Comparison of ENCODE assay signal across 27 cellular contexts in genomic region chr9:131033269-131034224, GRCh38. TPM values are rescaled to one million over a fixed set of nuclear protein-coding genes. Genes with fewer than 3 reads are reported as not detected.
"Had no signal": no experiment of that assay in that cellular context is flagged by ENCODE, and none has a peak within 500 bp of the region (broad histone marks: within the 10 kb centered on the region; RNA-seq: fewer than 3 reads in every experiment).

No MANE protein-coding gene starts in this region.

- H3K27me3 Mint-ChIP-seq: activated CD4-positive, alpha-beta T cell treated with anti-CD3 and anti-CD28 coated beads, Interleukin-2, amount 10 ng/mL, durations not matched to agents 7 days and 5 days; activated T-cell treated with anti-CD3 and anti-CD28 coated beads, Interleukin-2, amount 50 U/mL, for 24 hours; stimulated activated naive CD8-positive, alpha-beta T cell treated with anti-CD3 and anti-CD28 coated beads, Interleukin-15, Interleukin-2, amounts not matched to agents 100 ng/mL and 50 ng/mL, for 24 hours had no signal

- H3K4me1 ChIP-seq: pancreas, prostate gland had no signal

- H3K27ac ChIP-seq: breast epithelium, pancreas, prostate gland, thoracic aorta had no signal

- H3K9me3 ChIP-seq: breast epithelium, pancreas, prostate gland, thoracic aorta had no signal

- DNase-seq: activated CD4-positive, alpha-beta memory T cell treated with anti-CD3 and anti-CD28 coated beads, Interleukin-2, amount 10 ng/mL, durations not matched to agents 7 days and 5 days; activated CD4-positive, alpha-beta T cell treated with anti-CD3 and anti-CD28 coated beads for 1 hour; activated CD4-positive, alpha-beta T cell treated with anti-CD3 and anti-CD28 coated beads, Interleukin-2, amount 10 ng/mL, durations not matched to agents 7 days and 5 days; activated CD8-positive, alpha-beta memory T cell treated with anti-CD3 and anti-CD28 coated beads, Interleukin-2, amount 50 U/mL, for 48 hours; activated gamma-delta T cell; activated naive CD4-positive, alpha-beta T cell treated with anti-CD3 and anti-CD28 coated beads, Interleukin-2, amount 10 ng/mL, durations not matched to agents 7 days and 5 days; activated naive CD8-positive, alpha-beta T cell treated with anti-CD3 and anti-CD28 coated beads, Interleukin-2, amount 50 U/mL, for 24 hours; activated T-cell treated with anti-CD3 and anti-CD28 coated beads, Interleukin-2, amount 50 U/mL, for 24 hours; amygdala; central memory CD4-positive, alpha-beta T cell; islet precursor cell; left colon; mammary epithelial cell; pancreas; retina; stimulated activated CD4-positive, alpha-beta T cell treated with anti-CD3 and anti-CD28 coated beads, Interleukin-12 subunit alpha, Interleukin-12 subunit beta, amount 100 ng/mL, for 4 hours; stimulated activated CD4-positive, alpha-beta T cell treated with anti-CD3 and anti-CD28 coated beads, Interleukin-4, amount 100 ng/mL, for 1 hour; T-helper 2 cell; trophoblast cell had no signal

- H3K36me3 Mint-ChIP-seq: activated naive CD4-positive, alpha-beta T cell treated with anti-CD3 and anti-CD28 coated beads, Interleukin-2, amount 10 ng/mL, durations not matched to agents 7 days and 5 days had no signal

- H3K27ac Mint-ChIP-seq: activated CD4-positive, alpha-beta memory T cell treated with anti-CD3 and anti-CD28 coated beads, Interleukin-2, amount 10 ng/mL, durations not matched to agents 7 days and 5 days; activated CD4-positive, alpha-beta T cell treated with anti-CD3 and anti-CD28 coated beads, Interleukin-2, amount 10 ng/mL, durations not matched to agents 7 days and 5 days; activated naive CD4-positive, alpha-beta T cell treated with anti-CD3 and anti-CD28 coated beads, Interleukin-2, amount 10 ng/mL, durations not matched to agents 7 days and 5 days; activated naive CD8-positive, alpha-beta T cell treated with anti-CD3 and anti-CD28 coated beads, Interleukin-2, amount 50 U/mL, for 24 hours; activated T-cell treated with anti-CD3 and anti-CD28 coated beads, Interleukin-2, amount 50 U/mL, for 24 hours; dendritic cell treated with granulocyte-macrophage colony-stimulating factor and Interleukin-4, amounts not matched to agents 40 ng/mL and 50 ng/mL, for 4 days; nephron; stimulated activated naive CD8-positive, alpha-beta T cell treated with anti-CD3 and anti-CD28 coated beads, Interleukin-15, Interleukin-2, amounts not matched to agents 100 ng/mL and 50 ng/mL, for 24 hours had no signal

- H3K4me1 Mint-ChIP-seq: activated CD4-positive, alpha-beta memory T cell treated with anti-CD3 and anti-CD28 coated beads, Interleukin-2, amount 10 ng/mL, durations not matched to agents 7 days and 5 days; activated CD4-positive, alpha-beta T cell treated with anti-CD3 and anti-CD28 coated beads, Interleukin-2, amount 10 ng/mL, durations not matched to agents 7 days and 5 days; activated naive CD4-positive, alpha-beta T cell treated with anti-CD3 and anti-CD28 coated beads, Interleukin-2, amount 10 ng/mL, durations not matched to agents 7 days and 5 days; activated naive CD8-positive, alpha-beta T cell treated with anti-CD3 and anti-CD28 coated beads, Interleukin-2, amount 50 U/mL, for 24 hours had no signal

- H3K9me3 Mint-ChIP-seq: activated CD4-positive, alpha-beta memory T cell treated with anti-CD3 and anti-CD28 coated beads, Interleukin-2, amount 10 ng/mL, durations not matched to agents 7 days and 5 days; activated CD4-positive, alpha-beta T cell treated with anti-CD3 and anti-CD28 coated beads, Interleukin-2, amount 10 ng/mL, durations not matched to agents 7 days and 5 days; activated naive CD4-positive, alpha-beta T cell treated with anti-CD3 and anti-CD28 coated beads, Interleukin-2, amount 10 ng/mL, durations not matched to agents 7 days and 5 days; activated naive CD8-positive, alpha-beta T cell treated with anti-CD3 and anti-CD28 coated beads, Interleukin-2, amount 50 U/mL, for 24 hours; activated T-cell treated with anti-CD3 and anti-CD28 coated beads, Interleukin-2, amount 50 U/mL, for 24 hours; dendritic cell treated with granulocyte-macrophage colony-stimulating factor and Interleukin-4, amounts not matched to agents 40 ng/mL and 50 ng/mL, for 4 days; nephron; stimulated activated naive CD8-positive, alpha-beta T cell treated with anti-CD3 and anti-CD28 coated beads, Interleukin-15, Interleukin-2, amounts not matched to agents 100 ng/mL and 50 ng/mL, for 24 hours had no signal

- H3K4me3 ChIP-seq: breast epithelium, pancreas, prostate gland, skin epidermis, thoracic aorta had no signal

- H3K4me3 Mint-ChIP-seq: activated CD4-positive, alpha-beta memory T cell treated with anti-CD3 and anti-CD28 coated beads, Interleukin-2, amount 10 ng/mL, durations not matched to agents 7 days and 5 days; activated CD4-positive, alpha-beta T cell treated with anti-CD3 and anti-CD28 coated beads, Interleukin-2, amount 10 ng/mL, durations not matched to agents 7 days and 5 days; activated naive CD4-positive, alpha-beta T cell treated with anti-CD3 and anti-CD28 coated beads, Interleukin-2, amount 10 ng/mL, durations not matched to agents 7 days and 5 days; activated naive CD8-positive, alpha-beta T cell treated with anti-CD3 and anti-CD28 coated beads, Interleukin-2, amount 50 U/mL, for 24 hours; activated T-cell treated with anti-CD3 and anti-CD28 coated beads, Interleukin-2, amount 50 U/mL, for 24 hours; dendritic cell treated with granulocyte-macrophage colony-stimulating factor and Interleukin-4, amounts not matched to agents 40 ng/mL and 50 ng/mL, for 4 days; nephron; stimulated activated naive CD8-positive, alpha-beta T cell treated with anti-CD3 and anti-CD28 coated beads, Interleukin-15, Interleukin-2, amounts not matched to agents 100 ng/mL and 50 ng/mL, for 24 hours had no signal

- ATAC-seq: activated naive CD8-positive, alpha-beta T cell treated with anti-CD3 and anti-CD28 coated beads, Interleukin-2, amount 50 U/mL, for 24 hours; left colon; pancreas; sciatic nerve had no signal

- H3K27me3 ChIP-seq: breast epithelium, pancreas had no signal

- H3K36me3 ChIP-seq: breast epithelium, pancreas, prostate gland, thoracic aorta had no signal

RNA-seq across cellular contexts. Expression of gene LAMC3, which starts 24.6 kb away (rescaled TPM):
- total RNA-seq: activated CD4-positive, alpha-beta memory T cell treated with anti-CD3 and anti-CD28 coated beads, Interleukin-2, amount 10 ng/mL, durations not matched to agents 7 days and 5 days; mammary epithelial cell had no signal
